In the genomic region with DNA sequence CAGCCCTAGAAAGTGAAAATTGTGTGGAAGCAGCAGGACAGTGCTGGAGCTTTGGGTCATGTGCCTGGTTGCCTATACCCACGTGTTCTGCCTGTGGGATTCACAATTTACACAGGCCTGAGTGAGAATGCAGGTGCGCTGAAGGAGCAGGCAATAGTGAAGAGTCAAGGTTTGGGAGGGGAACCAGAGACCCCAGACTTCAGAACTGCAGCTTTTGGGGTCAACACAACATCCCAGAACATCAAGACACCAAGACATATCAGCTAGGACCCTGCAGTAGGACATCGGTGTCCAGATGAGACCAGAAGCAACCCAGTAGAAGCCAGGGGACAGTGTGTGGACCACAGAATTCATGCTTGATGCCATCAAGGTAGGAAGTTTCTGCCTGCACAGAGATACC, we compare ENCODE assay signal across 24 cellular contexts.
"Had no signal": no experiment of that assay in that cellular context is flagged by ENCODE, and none has a peak within 500 bp of the region (broad histone marks: within the 10 kb centered on the region; RNA-seq: fewer than 3 reads in every experiment).

No MANE protein-coding gene starts in this region.

- H3K9me3 Mint-ChIP-seq: mesothelial cell of epicardium had no signal

- DNase-seq: dermis blood vessel endothelial cell; dorsolateral prefrontal cortex; effector CD4-positive, alpha-beta T cell; effector memory CD4-positive, alpha-beta T cell; esophagus squamous epithelium; foreskin fibroblast; foreskin melanocyte; gastrocnemius medialis; glutamatergic neuron; head of caudate nucleus; heart right ventricle; hippocampal formation; left cardiac atrium; left lung; left ventricle myocardium superior; lower lobe of right lung; mesenchymal stem cell; mucosa of descending colon had no signal

- H3K4me3 ChIP-seq: coronary artery, dorsolateral prefrontal cortex, esophagus squamous epithelium, gastrocnemius medialis, heart right ventricle, left lung, lower lobe of right lung, mucosa of descending colon had no signal

- H3K4me1 ChIP-seq: esophagus squamous epithelium, left lung, lower lobe of right lung had no signal

- ATAC-seq: gastrocnemius medialis, heart right ventricle, left cardiac atrium, left lung, left ventricle myocardium superior, lower lobe of right lung, mucosa of descending colon had no signal

- H3K27ac Mint-ChIP-seq: mesothelial cell of epicardium had no signal

- H3K27ac ChIP-seq: coronary artery, dorsolateral prefrontal cortex, esophagus squamous epithelium, gastrocnemius medialis, heart right ventricle, left lung, lower lobe of right lung had no signal

- H3K4me1 Mint-ChIP-seq: mesothelial cell of epicardium had no signal

- H3K4me3 Mint-ChIP-seq: mesothelial cell of epicardium had no signal

- H3K36me3 ChIP-seq: esophagus squamous epithelium, gastrocnemius medialis, heart right ventricle, left lung, lower lobe of right lung had no signal

- H3K9me3 ChIP-seq: esophagus squamous epithelium, gastrocnemius medialis, heart right ventricle, left lung, lower lobe of right lung, mucosa of descending colon had no signal

- FAIRE-seq: colon, endothelial cell of umbilical vein, islet of Langerhans, keratinocyte had no signal

- H3K27me3 ChIP-seq: dorsolateral prefrontal cortex, esophagus squamous epithelium, gastrocnemius medialis, heart right ventricle, left lung had no signal
